Comparison of ENCODE assay signal across 8 cellular contexts in the genomic region with DNA sequence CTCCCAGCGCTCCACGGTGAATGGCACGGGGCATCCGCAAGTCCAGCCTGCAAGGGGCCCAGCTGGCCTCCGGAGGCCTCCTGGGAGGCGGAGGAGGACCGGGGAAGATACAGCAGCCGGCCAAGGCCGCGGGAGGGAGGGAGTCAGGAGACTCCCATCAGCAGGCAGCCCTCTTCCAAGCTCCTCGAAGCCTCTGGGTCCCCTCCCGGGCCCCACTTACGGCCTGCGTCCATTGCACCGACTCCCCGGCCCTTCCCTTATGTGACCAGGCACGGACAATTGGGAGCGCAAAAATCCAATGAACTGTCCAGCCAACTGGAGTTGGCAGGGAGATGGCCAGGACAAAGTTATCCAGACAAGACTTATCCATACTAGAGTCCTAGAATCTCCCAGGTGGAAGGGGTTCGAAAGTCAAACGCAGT. TPM values are rescaled to one million over a fixed set of nuclear protein-coding genes. Genes with fewer than 3 reads are reported as not detected.
DNase-seq lines count a peak whose midpoint lies in the region; ATAC-seq and TF ChIP-seq lines count a peak whose summit lies in the region.

No MANE protein-coding gene starts in this region.

- H3K27ac ChIP-seq in right lobe of liver, result no peak overlapping the region
- peak overlapping the region; percentile 87 to 95 for H3K27ac ChIP-seq in tibial artery

- no peaks in the 10 kb centered on the region for H3K36me3 Mint-ChIP-seq in stimulated activated naive CD8-positive, alpha-beta T cell treated with anti-CD3 and anti-CD28 coated beads, Interleukin-15, Interleukin-2, amounts not matched to agents 100 ng/mL and 50 ng/mL, for 24 hours (ENCODE audit: low read depth)

- TF ChIP-seq POLR2A in right lobe of liver (IDR thresholded peaks at IDR 0.05), result no peak

- H3K27me3 ChIP-seq in right lobe of liver (no peaks in the 10 kb centered on the region), tibial artery (no peaks in the 10 kb centered on the region)

- H3K4me1 Mint-ChIP-seq in stimulated activated naive CD8-positive, alpha-beta T cell treated with anti-CD3 and anti-CD28 coated beads, Interleukin-15, Interleukin-2, amounts not matched to agents 100 ng/mL and 50 ng/mL, for 24 hours (ENCODE audit: low read depth), result peaks cover 19% of the 10 kb centered on the region

- H3K27me3 Mint-ChIP-seq in stimulated activated naive CD8-positive, alpha-beta T cell treated with anti-CD3 and anti-CD28 coated beads, Interleukin-15, Interleukin-2, amounts not matched to agents 100 ng/mL and 50 ng/mL, for 24 hours, result no peaks in the 10 kb centered on the region

- H3K4me3 ChIP-seq in cardiac fibroblast (replicated peaks in 1 of 2; ENCODE audit: low read depth in 2 of 2, low read length in 2 of 2) (peak overlapping the region; percentile 76 to 82), right lobe of liver (peak overlapping the region; percentile 65 to 78 (median 77)), tibial artery (peak overlapping the region; percentile 80)

- TF ChIP-seq CTCF in cardiac fibroblast (IDR thresholded peaks at IDR 0.05; ENCODE audit: low read depth, low read length), result no peak
- no peak for TF ChIP-seq CTCF in right lobe of liver (IDR thresholded peaks at IDR 0.05)
- TF ChIP-seq CTCF in tibial artery (IDR thresholded peaks at IDR 0.05), result no peak

- 5% methylated on average over 4 of the region's 20 CpGs for WGBS in right lobe of liver (ENCODE audit: insufficient coverage, low coverage, low lambda C conversion rate, missing lambda C conversion rate)

- no peak overlapping the region for H3K27ac Mint-ChIP-seq in stimulated activated naive CD8-positive, alpha-beta T cell treated with anti-CD3 and anti-CD28 coated beads, Interleukin-15, Interleukin-2, amounts not matched to agents 100 ng/mL and 50 ng/mL, for 24 hours

- H3K9me3 ChIP-seq in right lobe of liver, result no peaks in the 10 kb centered on the region
- H3K9me3 ChIP-seq in tibial artery, result no peaks in the 10 kb centered on the region

- H3K9me3 Mint-ChIP-seq in stimulated activated naive CD8-positive, alpha-beta T cell treated with anti-CD3 and anti-CD28 coated beads, Interleukin-15, Interleukin-2, amounts not matched to agents 100 ng/mL and 50 ng/mL, for 24 hours, result no peaks in the 10 kb centered on the region

- H3K4me3 Mint-ChIP-seq in stimulated activated naive CD8-positive, alpha-beta T cell treated with anti-CD3 and anti-CD28 coated beads, Interleukin-15, Interleukin-2, amounts not matched to agents 100 ng/mL and 50 ng/mL, for 24 hours, result peak overlapping the region; percentile 92

- intact Hi-C loops in right lobe of liver (cut with DNase I), result no loop called here
- intact Hi-C loops in tibial artery (cut with DNase I; ENCODE audit: low total_unique reads), result loop anchor here (10.0 kb wide), 1 partner anchor 668 kb away; no protein-coding TSS in a partner anchor

- peaks cover 0 to 3% (median 0%) of the 10 kb centered on the region in 4 donors for H3K4me1 ChIP-seq in right lobe of liver
- H3K4me1 ChIP-seq in tibial artery, result peaks cover 0 to 69% (median 44%) of the 10 kb centered on the region in 4 donors

- no peak for ATAC-seq in stimulated activated naive CD8-positive, alpha-beta T cell treated with anti-CD3 and anti-CD28 coated beads, Interleukin-15, Interleukin-2, amounts not matched to agents 100 U/mL and 50 U/mL, for 24 hours
- ATAC-seq in right lobe of liver, result peak in 3 of 4 donors; percentile 31 to 36 (median 35)
- no peak for ATAC-seq in GM18511 (IDR thresholded peaks at IDR 0.05; ENCODE audit: unreplicated experiment)

- DNase-seq in stimulated activated naive CD8-positive, alpha-beta T cell treated with anti-CD3 and anti-CD28 coated beads, Interleukin-15, Interleukin-2, amounts not matched to agents 100 U/mL and 50 U/mL, for 24 hours, result no peak
- DNase-seq in cardiac fibroblast (ENCODE audit: low read depth in 2 of 2) (peak; percentile 54 to 65), right lobe of liver (peak in 2 of 3 donors; percentile 43 to 48), tibial artery (peak in 1 of 2 donors; percentile 82), SKM-1 treated with dmso at 0.1 percent for 144 hours (lab: John Stamatoyannopoulos, UW; ENCODE audit: unreplicated experiment) (no peak)
- DNase-seq in stimulated activated naive CD4-positive, alpha-beta T cell treated with Interleukin-2 at 50 U/mL for 16 hours (lab: John Stamatoyannopoulos, UW), result no peak

- H3K36me3 ChIP-seq in right lobe of liver (no peaks in the 10 kb centered on the region), tibial artery (peaks cover 23 to 36% (median 26%) of the 10 kb centered on the region in 3 donors)

RNA-seq across cellular contexts. Expression of a gene that starts 0.7 kb away (rescaled TPM):
- 10 to 100 TPM in 5 of 6 experiments, 1 to 10 TPM in 1; 9.7 to 20.4 (median 17.6) TPM for total RNA-seq in right lobe of liver

RNA-seq across cellular contexts. Expression of a gene that starts 17.2 kb away (rescaled TPM):
- 1 to 10 TPM in 1 of 6 experiments, under 1 TPM in 4, not detected in 1; 0.12 to 1.2 (median 0.25) TPM for total RNA-seq in right lobe of liver

Comparison
In these comparisons a context has a peak if more than half of its experiments do, and no peak if none do; other contexts are left out.
1. ATAC-seq: peak in right lobe of liver (3 of 4); none in stimulated activated naive CD8-positive, alpha-beta T cell treated with anti-CD3 and anti-CD28 coated beads, Interleukin-15, Interleukin-2, amounts not matched to agents 100 U/mL and 50 U/mL, for 24 hours (single experiment) and GM18511 (single experiment).
2. DNase-seq: peak in cardiac fibroblast (2 of 2) and right lobe of liver (2 of 3); none in stimulated activated naive CD8-positive, alpha-beta T cell treated with anti-CD3 and anti-CD28 coated beads, Interleukin-15, Interleukin-2, amounts not matched to agents 100 U/mL and 50 U/mL, for 24 hours (single experiment), stimulated activated naive CD4-positive, alpha-beta T cell treated with Interleukin-2 at 50 U/mL for 16 hours (single experiment) and SKM-1 treated with dmso at 0.1 percent for 144 hours (single experiment).
3. H3K27ac ChIP-seq: peak in tibial artery (2 of 2); none in right lobe of liver (0 of 3).
4. Peak in every context shown above with its lines, with median percentiles within 50 percentile points of each other: H3K4me3 ChIP-seq.